ENCODE assay signal across 1 cellular context in the genomic region with DNA sequence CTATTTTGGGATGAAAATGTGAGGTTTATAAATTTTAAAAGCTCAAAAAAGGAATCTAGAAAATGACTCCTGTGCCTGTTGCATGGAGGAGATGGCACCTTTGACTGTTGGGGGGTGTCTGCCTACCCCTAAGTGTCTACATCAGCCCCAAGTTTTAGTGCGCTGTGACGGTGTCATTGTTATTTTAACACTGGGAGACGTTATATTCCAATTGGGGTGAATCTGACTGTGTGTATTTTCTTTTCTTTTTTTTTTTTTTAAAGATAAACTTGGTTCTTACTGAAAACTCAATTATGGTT.
TF ChIP-seq lines count a peak whose summit lies in the region.

No MANE protein-coding gene starts in this region.

TF ChIP-seq in IMR-90, 13 proteins besides CTCF, POLR2A, EP300 and RAD21:
- TF ChIP-seq CEBPB (IDR thresholded peaks at IDR 0.05; ENCODE audit: low read depth, low read length) (no peak), FOS (IDR thresholded peaks at IDR 0.05; ENCODE audit: low read depth, low read length) (no peak), RCOR1 (IDR thresholded peaks at IDR 0.05; ENCODE audit: insufficient replicate concordance, low read length) (no peak), MXI1 (IDR thresholded peaks at IDR 0.05; ENCODE audit: borderline replicate concordance, low read depth, low read length) (no peak), MAFK (IDR thresholded peaks at IDR 0.05; ENCODE audit: low read depth, low read length) (no peak), CHD1 (IDR thresholded peaks at IDR 0.05; ENCODE audit: low read depth, low read length) (no peak), ELK1 (IDR thresholded peaks at IDR 0.05; ENCODE audit: borderline replicate concordance, low read depth, low read length) (no peak), BHLHE40 (IDR thresholded peaks at IDR 0.05; ENCODE audit: low read depth, low read length) (no peak), RFX5 (IDR thresholded peaks at IDR 0.05; ENCODE audit: low read depth, low read length) (no peak), SMC3 (IDR thresholded peaks at IDR 0.05; ENCODE audit: low read depth, low read length) (no peak), NFE2L2 (IDR thresholded peaks at IDR 0.05; ENCODE audit: low read depth, low read length) (no peak), MAZ (IDR thresholded peaks at IDR 0.05; ENCODE audit: borderline replicate concordance, low read depth, low read length) (no peak)
- TF ChIP-seq, protein P1, sequence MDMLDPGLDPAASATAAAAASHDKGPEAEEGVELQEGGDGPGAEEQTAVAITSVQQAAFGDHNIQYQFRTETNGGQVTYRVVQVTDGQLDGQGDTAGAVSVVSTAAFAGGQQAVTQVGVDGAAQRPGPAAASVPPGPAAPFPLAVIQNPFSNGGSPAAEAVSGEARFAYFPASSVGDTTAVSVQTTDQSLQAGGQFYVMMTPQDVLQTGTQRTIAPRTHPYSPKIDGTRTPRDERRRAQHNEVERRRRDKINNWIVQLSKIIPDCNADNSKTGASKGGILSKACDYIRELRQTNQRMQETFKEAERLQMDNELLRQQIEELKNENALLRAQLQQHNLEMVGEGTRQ (IDR thresholded peaks at IDR 0.05; ENCODE audit: low read depth, low read length), result no peak
TF ChIP-seq in IMR-90: peak in this region for 0.
